8 cellular contexts compared by ENCODE assay signal in the genomic region with DNA sequence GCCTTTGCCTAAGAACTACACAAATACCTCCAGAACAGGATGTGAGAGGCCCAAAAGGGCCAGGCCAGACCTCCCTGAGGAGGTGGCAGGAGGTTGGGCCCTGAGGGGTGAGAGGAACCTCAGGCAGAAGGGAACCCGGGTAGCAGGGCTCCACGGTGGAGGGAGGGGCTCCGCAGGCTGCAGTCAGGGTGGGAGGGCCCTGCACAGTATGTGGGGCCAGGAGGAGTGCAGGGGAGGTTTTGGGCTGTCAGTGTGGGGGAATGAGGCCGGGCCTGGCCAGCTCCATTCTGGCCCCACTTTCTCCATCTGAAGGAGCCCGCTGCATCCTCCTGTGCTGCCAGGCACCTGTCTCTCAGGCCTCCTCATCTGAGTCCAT. TPM values are rescaled to one million over a fixed set of nuclear protein-coding genes. Genes with fewer than 3 reads are reported as not detected.
DNase-seq lines count a peak whose midpoint lies in the region; ATAC-seq lines count a peak whose summit lies in the region.

No MANE protein-coding gene starts in this region.

- H3K4me3 ChIP-seq in thymus (ENCODE audit: low read length) = peak overlapping the region; percentile 52

- peaks cover 67% of the 10 kb centered on the region for H3K4me1 ChIP-seq in thymus (ENCODE audit: control insufficient read depth, insufficient read depth, low read length)

- H3K36me3 Mint-ChIP-seq in activated naive CD4-positive, alpha-beta T cell treated with anti-CD3 and anti-CD28 coated beads for 36 hours (ENCODE audit: low read depth) = peaks cover 34% of the 10 kb centered on the region
- H3K36me3 Mint-ChIP-seq in activated T-helper 1 cell treated with anti-CD3 and anti-CD28 coated beads, Interleukin-12 subunit alpha, Interleukin-12 subunit beta, Interleukin-2, Interleukin-4 antibody, amounts not matched to agents 30 ng/mL and 10 ng/mL and 1 ng/mL, durations not matched to agents 14 hours and 24 hours and 36 hours (ENCODE audit: low read depth) = peaks cover 7% of the 10 kb centered on the region

- H3K27me3 ChIP-seq in thymus (ENCODE audit: control insufficient read depth, insufficient read depth) = no peaks in the 10 kb centered on the region

- H3K4me3 Mint-ChIP-seq in activated naive CD4-positive, alpha-beta T cell treated with anti-CD3 and anti-CD28 coated beads for 36 hours = peak overlapping the region; percentile 98
- H3K4me3 Mint-ChIP-seq in activated T-helper 1 cell treated with anti-CD3 and anti-CD28 coated beads, Interleukin-12 subunit alpha, Interleukin-12 subunit beta, Interleukin-2, Interleukin-4 antibody, amounts not matched to agents 30 ng/mL and 10 ng/mL and 1 ng/mL, durations not matched to agents 14 hours and 24 hours and 36 hours = peak overlapping the region; percentile 99

- no peaks in the 10 kb centered on the region for H3K36me3 ChIP-seq in thymus (ENCODE audit: control insufficient read depth, insufficient read depth)

- intact Hi-C loops in activated naive CD4-positive, alpha-beta T cell treated with anti-CD3 and anti-CD28 coated beads for 36 hours (cut with micrococcal nuclease) = no loop called here
- intact Hi-C loops in activated T-helper 1 cell treated with anti-CD3 and anti-CD28 coated beads, Interleukin-12 subunit alpha, Interleukin-12 subunit beta, Interleukin-2, Interleukin-4 antibody, amounts not matched to agents 30 ng/mL and 10 ng/mL and 1 ng/mL, durations not matched to agents 14 hours and 24 hours and 36 hours (cut with micrococcal nuclease) = loop anchor here (1.0 to 2.0 kb wide), 2 partner anchors 9 to 202 kb away; no protein-coding TSS in a partner anchor

- peak overlapping the region; percentile 100 for H3K27ac Mint-ChIP-seq in activated naive CD4-positive, alpha-beta T cell treated with anti-CD3 and anti-CD28 coated beads for 36 hours
- peak overlapping the region; percentile 84 for H3K27ac Mint-ChIP-seq in activated T-helper 1 cell treated with anti-CD3 and anti-CD28 coated beads, Interleukin-12 subunit alpha, Interleukin-12 subunit beta, Interleukin-2, Interleukin-4 antibody, amounts not matched to agents 30 ng/mL and 10 ng/mL and 1 ng/mL, durations not matched to agents 14 hours and 24 hours and 36 hours

- no peaks in the 10 kb centered on the region for H3K9me3 Mint-ChIP-seq in activated naive CD4-positive, alpha-beta T cell treated with anti-CD3 and anti-CD28 coated beads for 36 hours
- H3K9me3 Mint-ChIP-seq in activated T-helper 1 cell treated with anti-CD3 and anti-CD28 coated beads, Interleukin-12 subunit alpha, Interleukin-12 subunit beta, Interleukin-2, Interleukin-4 antibody, amounts not matched to agents 30 ng/mL and 10 ng/mL and 1 ng/mL, durations not matched to agents 14 hours and 24 hours and 36 hours = no peaks in the 10 kb centered on the region

- H3K4me1 Mint-ChIP-seq in activated naive CD4-positive, alpha-beta T cell treated with anti-CD3 and anti-CD28 coated beads for 36 hours (ENCODE audit: low read depth) = peaks cover 76% of the 10 kb centered on the region
- peaks cover 65% of the 10 kb centered on the region for H3K4me1 Mint-ChIP-seq in activated T-helper 1 cell treated with anti-CD3 and anti-CD28 coated beads, Interleukin-12 subunit alpha, Interleukin-12 subunit beta, Interleukin-2, Interleukin-4 antibody, amounts not matched to agents 30 ng/mL and 10 ng/mL and 1 ng/mL, durations not matched to agents 14 hours and 24 hours and 36 hours (ENCODE audit: low read depth)

- ATAC-seq in left lobe of liver (no peak), HG03432 (IDR thresholded peaks at IDR 0.05; ENCODE audit: unreplicated experiment) (no peak), GM19023 (IDR thresholded peaks at IDR 0.05; ENCODE audit: unreplicated experiment) (no peak)

- CTCF ChIA-PET in activated naive CD4-positive, alpha-beta T cell treated with anti-CD3 and anti-CD28 coated beads for 36 hours (lab: Charles Lee) = interaction anchor here (0.7 to 14.9 kb wide), 4 partner anchors 8 to 64 kb away, joined by 3 to 195 read pairs (median 4); partner anchors contain the start of gene DDIT4

- H3K27me3 Mint-ChIP-seq in activated naive CD4-positive, alpha-beta T cell treated with anti-CD3 and anti-CD28 coated beads for 36 hours (ENCODE audit: low read depth) = peaks cover 5% of the 10 kb centered on the region
- H3K27me3 Mint-ChIP-seq in activated T-helper 1 cell treated with anti-CD3 and anti-CD28 coated beads, Interleukin-12 subunit alpha, Interleukin-12 subunit beta, Interleukin-2, Interleukin-4 antibody, amounts not matched to agents 30 ng/mL and 10 ng/mL and 1 ng/mL, durations not matched to agents 14 hours and 24 hours and 36 hours (ENCODE audit: insufficient read depth) = no peaks in the 10 kb centered on the region

- no peaks in the 10 kb centered on the region for H3K9me3 ChIP-seq in thymus (ENCODE audit: control insufficient read depth)

- WGBS in thymus = 42% methylated on average over 5 of the region's 5 CpGs

- H3K27ac ChIP-seq in thymus (ENCODE audit: low read depth) = peak overlapping the region; percentile 71

- peak; percentile 75 for DNase-seq in activated naive CD4-positive, alpha-beta T cell treated with anti-CD3 and anti-CD28 coated beads for 36 hours
- DNase-seq in activated naive CD4-positive, alpha-beta T cell treated with anti-CD3 and anti-CD28 coated beads, Interleukin-2, amount 50 U/mL, for 16 hours = no peak
- no peak for DNase-seq in activated T-helper 1 cell treated with anti-CD3 and anti-CD28 coated beads, Interleukin-12 subunit alpha, Interleukin-12 subunit beta, Interleukin-2, Interleukin-4 antibody, amounts not matched to agents 30 ng/mL and 10 ng/mL and 1 ng/mL, durations not matched to agents 14 hours and 24 hours and 36 hours (ENCODE audit: low spot score)
- DNase-seq in left lobe of liver (ENCODE audit: low spot score) (peak; percentile 47), NCI-H345 (lab: John Stamatoyannopoulos, UW) (no peak)

RNA-seq across cellular contexts. Expression of gene DNAJB12, which starts 25.9 kb away (rescaled TPM):
- total RNA-seq in activated naive CD4-positive, alpha-beta T cell treated with anti-CD3 and anti-CD28 coated beads for 36 hours = 10 to 100 TPM; 13.7 to 14.1 TPM
- total RNA-seq in activated T-helper 1 cell treated with anti-CD3 and anti-CD28 coated beads, Interleukin-12 subunit alpha, Interleukin-12 subunit beta, Interleukin-2, Interleukin-4 antibody, amounts not matched to agents 30 ng/mL and 10 ng/mL and 1 ng/mL, durations not matched to agents 14 hours and 24 hours and 36 hours = 32.4 and 38.0 TPM in 2 replicates
- total RNA-seq in left lobe of liver = 20.4 TPM
- 14.6 TPM for polyA plus RNA-seq in thymus

RNA-seq across cellular contexts. Expression of gene DDIT4, which starts 55.1 kb away (rescaled TPM):
- total RNA-seq in activated naive CD4-positive, alpha-beta T cell treated with anti-CD3 and anti-CD28 coated beads for 36 hours = 100 to 1,000 TPM; 684 to 689 TPM
- total RNA-seq in activated T-helper 1 cell treated with anti-CD3 and anti-CD28 coated beads, Interleukin-12 subunit alpha, Interleukin-12 subunit beta, Interleukin-2, Interleukin-4 antibody, amounts not matched to agents 30 ng/mL and 10 ng/mL and 1 ng/mL, durations not matched to agents 14 hours and 24 hours and 36 hours = 178 and 183 TPM in 2 replicates
- 162 TPM for total RNA-seq in left lobe of liver
- 628 TPM for polyA plus RNA-seq in thymus

Comparison
In these comparisons a context has a peak if more than half of its experiments do, and no peak if none do; other contexts are left out.
1. DNase-seq: peak in activated naive CD4-positive, alpha-beta T cell treated with anti-CD3 and anti-CD28 coated beads for 36 hours (single experiment) and left lobe of liver (single experiment); none in activated naive CD4-positive, alpha-beta T cell treated with anti-CD3 and anti-CD28 coated beads, Interleukin-2, amount 50 U/mL, for 16 hours (single experiment), activated T-helper 1 cell treated with anti-CD3 and anti-CD28 coated beads, Interleukin-12 subunit alpha, Interleukin-12 subunit beta, Interleukin-2, Interleukin-4 antibody, amounts not matched to agents 30 ng/mL and 10 ng/mL and 1 ng/mL, durations not matched to agents 14 hours and 24 hours and 36 hours (single experiment) and NCI-H345 (single experiment).